ENCODE assay signal across 11 cellular contexts in the genomic region with DNA sequence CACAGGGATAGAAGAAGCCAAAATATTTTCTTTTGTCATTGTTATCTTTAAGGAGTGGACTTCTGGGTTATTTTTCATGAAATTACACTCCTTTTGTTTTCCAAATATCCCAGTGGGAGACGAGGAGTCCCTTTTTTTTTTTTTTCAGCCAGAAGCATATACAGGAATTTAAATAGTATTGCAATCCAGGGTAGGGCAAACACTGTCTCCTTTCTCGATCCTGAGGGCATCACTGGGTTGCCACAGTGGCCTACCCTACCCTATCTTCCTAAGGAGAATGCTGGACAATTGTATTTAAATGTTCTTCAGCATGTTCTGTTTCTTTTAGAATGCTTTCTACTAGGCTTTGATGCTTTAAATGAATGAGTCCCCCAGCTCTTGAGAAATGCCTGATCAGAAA. TPM values are rescaled to one million over a fixed set of nuclear protein-coding genes. Genes with fewer than 3 reads are reported as not detected.
DNase-seq lines count a peak whose midpoint lies in the region; ATAC-seq and TF ChIP-seq lines count a peak whose summit lies in the region.
"Had no signal": no experiment of that assay in that cellular context is flagged by ENCODE, and none has a peak within 500 bp of the region (broad histone marks: within the 10 kb centered on the region; RNA-seq: fewer than 3 reads in every experiment).

No MANE protein-coding gene starts in this region.

- peak overlapping the region; percentile 4; the same call in 1 of the 2 replicates for H3K4me3 ChIP-seq in iPS-20b (ENCODE audit: low read length)
- H3K4me3 ChIP-seq in CD8-positive, alpha-beta memory T cell (ENCODE audit: low read length): no peak overlapping the region

- H4K20me1 ChIP-seq in H9 (ENCODE audit: control insufficient read depth, insufficient read depth, insufficient read length): no peaks in the 10 kb centered on the region

- H2BK20ac ChIP-seq in H9 (ENCODE audit: low read depth, low read length, poor library complexity, severe bottlenecking): no peak overlapping the region

- no peak overlapping the region for H2BK12ac ChIP-seq in H9 (ENCODE audit: insufficient read length, low read depth, low read length)

- peaks cover 4% of the 10 kb centered on the region; the same call in 1 of the 2 replicates for H3K4me1 ChIP-seq in H9 (ENCODE audit: insufficient read depth, low read length)
- peaks cover 24% of the 10 kb centered on the region for H3K4me1 ChIP-seq in iPS-20b (ENCODE audit: insufficient read depth, low read length)
- H3K4me1 ChIP-seq in CD8-positive, alpha-beta memory T cell (ENCODE audit: insufficient read depth, low read length): no peaks in the 10 kb centered on the region

- H3K27me3 Mint-ChIP-seq in H9 (ENCODE audit: low read depth) (no peaks in the 10 kb centered on the region), T-helper 17 cell (no peaks in the 10 kb centered on the region)
- no peaks in the 10 kb centered on the region for H3K27me3 Mint-ChIP-seq in stimulated activated naive B cell treated with anti-CD40 and anti-IgM and Interleukin-4, amounts not matched to agents 10 μg/mL and 1 μg/mL and 100 μg/mL, for 72 hours
- no peaks in the 10 kb centered on the region for H3K27me3 Mint-ChIP-seq in CD8-positive, alpha-beta memory T cell

- no peaks in the 10 kb centered on the region for H3K9me3 Mint-ChIP-seq in H9
- no peaks in the 10 kb centered on the region for H3K9me3 Mint-ChIP-seq in stimulated activated naive B cell treated with anti-CD40 and anti-IgM and Interleukin-4, amounts not matched to agents 10 μg/mL and 1 μg/mL and 100 μg/mL, for 72 hours
- H3K9me3 Mint-ChIP-seq in CD8-positive, alpha-beta memory T cell: no peaks in the 10 kb centered on the region

- H3K27me3 ChIP-seq in H9 (ENCODE audit: insufficient read depth, low read length) (no peaks in the 10 kb centered on the region), iPS-20b (ENCODE audit: insufficient read depth, low read length) (no peaks in the 10 kb centered on the region)
- H3K27me3 ChIP-seq in CD8-positive, alpha-beta memory T cell (ENCODE audit: insufficient read depth, low read length, poor library complexity, severe bottlenecking): no peaks in the 10 kb centered on the region

- no peak overlapping the region for H3K4me2 ChIP-seq in H9 (ENCODE audit: insufficient read depth, insufficient read length, low read length)

- H3K23ac ChIP-seq in H9 (ENCODE audit: insufficient read length, low read depth, low read length): no peak overlapping the region

- no peak overlapping the region for H3T11ph ChIP-seq in H9 (ENCODE audit: low read length)

- H3K79me2 ChIP-seq in H9 (ENCODE audit: insufficient read depth, low read length): no peaks in the 10 kb centered on the region

- H2BK15ac ChIP-seq in H9 (ENCODE audit: low read depth, low read length): no peak overlapping the region

- no peak overlapping the region for H4K5ac ChIP-seq in H9 (ENCODE audit: insufficient read length, low read depth, low read length)

- H2AFZ ChIP-seq in H9 (ENCODE audit: low read length): no peak overlapping the region

- peak overlapping the region; percentile 58 to 88 (median 73) for H3K27ac Mint-ChIP-seq in H9
- H3K27ac Mint-ChIP-seq in T-helper 17 cell: peak overlapping the region; percentile 56
- peak overlapping the region; percentile 44 for H3K27ac Mint-ChIP-seq in stimulated activated naive B cell treated with anti-CD40 and anti-IgM and Interleukin-4, amounts not matched to agents 10 μg/mL and 1 μg/mL and 100 μg/mL, for 72 hours
- H3K27ac Mint-ChIP-seq in CD8-positive, alpha-beta memory T cell: peak overlapping the region in 3 of 8 donors; percentile 10 to 73 (median 40)

- POLR2A ChIA-PET in CD8-positive, alpha-beta memory T cell (lab: Charles Lee): no interaction called here

- no peak overlapping the region for H2AK5ac ChIP-seq in H9 (ENCODE audit: insufficient read length, low read length)

- H3K79me1 ChIP-seq in H9 (ENCODE audit: insufficient read depth, low read depth, low read length, poor library complexity, severe bottlenecking): no peaks in the 10 kb centered on the region

- H3K14ac ChIP-seq in H9 (ENCODE audit: insufficient read depth, low read length): no peak overlapping the region

- CTCF ChIA-PET in CD8-positive, alpha-beta memory T cell (lab: Charles Lee): no interaction called here

- no peak overlapping the region for H2BK120ac ChIP-seq in H9 (ENCODE audit: low read depth, low read length, poor library complexity, severe bottlenecking)

- no peaks in the 10 kb centered on the region for H3K23me2 ChIP-seq in H9 (ENCODE audit: insufficient read length, low read depth, low read length, poor library complexity, severe bottlenecking)

- H3K27ac ChIP-seq in H9 (ENCODE audit: insufficient read length, low read depth, low read length) (no peak overlapping the region), iPS-20b (ENCODE audit: low read length) (no peak overlapping the region)
- no peak overlapping the region for H3K27ac ChIP-seq in CD8-positive, alpha-beta memory T cell (ENCODE audit: low read depth, low read length)
- H3K27ac ChIP-seq: HL-60 had no signal

- H3K4me1 Mint-ChIP-seq in H9: peaks cover 30 to 33% of the 10 kb centered on the region in 2 experiments
- H3K4me1 Mint-ChIP-seq in T-helper 17 cell: peaks cover 2% of the 10 kb centered on the region
- H3K4me1 Mint-ChIP-seq in stimulated activated naive B cell treated with anti-CD40 and anti-IgM and Interleukin-4, amounts not matched to agents 10 μg/mL and 1 μg/mL and 100 μg/mL, for 72 hours: no peaks in the 10 kb centered on the region
- H3K4me1 Mint-ChIP-seq in CD8-positive, alpha-beta memory T cell: no peaks in the 10 kb centered on the region

- H3K9me3 ChIP-seq in H9 (ENCODE audit: control insufficient read depth, low read depth, low read length) (no peaks in the 10 kb centered on the region), T-helper 17 cell (ENCODE audit: control insufficient read depth, low read length, poor library complexity, severe bottlenecking) (no peaks in the 10 kb centered on the region), iPS-20b (ENCODE audit: insufficient read depth, low read depth, low read length) (no peaks in the 10 kb centered on the region)
- H3K9me3 ChIP-seq in CD8-positive, alpha-beta memory T cell (ENCODE audit: low read length): no peaks in the 10 kb centered on the region

- no peak overlapping the region for H3K4ac ChIP-seq in H9 (ENCODE audit: low read depth, low read length)

- no peak for TF ChIP-seq CTCF in H9 (conservative IDR thresholded peaks at IDR 0.05)

- H3K56ac ChIP-seq in H9 (ENCODE audit: insufficient read length, low read depth, low read length): no peak overlapping the region

- H3K36me3 Mint-ChIP-seq in H9 (ENCODE audit: insufficient read depth in 1 of 3, low read depth in 3 of 3) (peaks cover 0 to 5% (median 1%) of the 10 kb centered on the region in 3 experiments; a peak in 5 of 7 replicates), T-helper 17 cell (ENCODE audit: low read depth) (no peaks in the 10 kb centered on the region)
- H3K36me3 Mint-ChIP-seq in stimulated activated naive B cell treated with anti-CD40 and anti-IgM and Interleukin-4, amounts not matched to agents 10 μg/mL and 1 μg/mL and 100 μg/mL, for 72 hours: peaks cover 11 to 17% of the 10 kb centered on the region in 2 donors
- H3K36me3 Mint-ChIP-seq in CD8-positive, alpha-beta memory T cell: peaks cover 0 to 41% (median 12%) of the 10 kb centered on the region in 3 donors

- no CpG with 5 or more reads among the region's 2 CpGs for WGBS in H9 (ENCODE audit: extremely low coverage, insufficient read length, low lambda C conversion rate)

- H3K9ac ChIP-seq in H9 (ENCODE audit: extremely low read depth, insufficient read length, low read length) (no peak overlapping the region), iPS-20b (ENCODE audit: low read depth, low read length) (peak overlapping the region; percentile 5; the same call in 1 of the 2 replicates)

- peak overlapping the region in 1 of 2 experiments; percentile 63; a peak in 3 of 5 replicates for H3K4me3 Mint-ChIP-seq in H9
- H3K4me3 Mint-ChIP-seq in T-helper 17 cell: no peak overlapping the region
- no peak overlapping the region for H3K4me3 Mint-ChIP-seq in stimulated activated naive B cell treated with anti-CD40 and anti-IgM and Interleukin-4, amounts not matched to agents 10 μg/mL and 1 μg/mL and 100 μg/mL, for 72 hours
- H3K4me3 Mint-ChIP-seq in CD8-positive, alpha-beta memory T cell: no peak overlapping the region

- no peak for ATAC-seq in T-helper 17 cell
- ATAC-seq in stimulated activated naive B cell treated with anti-CD40 and anti-IgM and Interleukin-4, amounts not matched to agents 10 μg/mL and 1 μg/mL and 100 μg/mL, for 72 hours (replicated peaks): no peak
- ATAC-seq: HCT116 had no signal

- no peak overlapping the region for H3K18ac ChIP-seq in H9 (ENCODE audit: insufficient read length, low read depth, low read length)

- no peak overlapping the region for H4K8ac ChIP-seq in H9 (replicated peaks; ENCODE audit: insufficient read length, low read depth, low read length)

- H3K36me3 ChIP-seq in iPS-20b (ENCODE audit: insufficient read depth, low read depth, low read length): peaks cover 20% of the 10 kb centered on the region; the same call in 1 of the 2 replicates
- peaks cover 3% of the 10 kb centered on the region for H3K36me3 ChIP-seq in CD8-positive, alpha-beta memory T cell (ENCODE audit: insufficient read depth, low read length)

- DNase-seq in H9 (no peak), T-helper 17 cell (no peak), putamen (ENCODE audit: low spot score) (no peak)
- DNase-seq in stimulated activated naive B cell treated with anti-CD40 and anti-IgM and Interleukin-4, amounts not matched to agents 10 μg/mL and 1 μg/mL and 100 μg/mL, for 72 hours: no peak
- no peak for DNase-seq in activated effector memory CD4-positive, alpha-beta T cell treated with Interleukin-2 at 50 U/mL for 16 hours
- DNase-seq in CD8-positive, alpha-beta memory T cell: no peak
- DNase-seq: IMR-90, KBM-7 had no signal

- H4K91ac ChIP-seq in H9 (ENCODE audit: insufficient read length, low read depth, low read length): no peak overlapping the region

- H2BK5ac ChIP-seq in H9 (ENCODE audit: insufficient read length, low read length): no peak overlapping the region

RNA-seq across cellular contexts. Expression of a gene that starts 47.9 kb away (rescaled TPM):
- total RNA-seq in H9 (2021) (0.55 and 1.1 TPM in 2 replicates), T-helper 17 cell (1 to 10 TPM; 5.8 to 6.1 TPM)
- total RNA-seq in CD8-positive, alpha-beta memory T cell: under 1 TPM; 0.13 to 0.60 TPM
- 1.1 TPM for polyA plus RNA-seq in CD8-positive, alpha-beta memory T cell
